ENCODE assay signal across 1 cellular context in genomic region chr3:31575448-31575847, GRCh38.
TF ChIP-seq lines count a peak whose summit lies in the region.

No MANE protein-coding gene starts in this region.

TF ChIP-seq in GM23338, 12 proteins besides CTCF, POLR2A, EP300 and RAD21:
- TF ChIP-seq POLR2AphosphoS5 (IDR thresholded peaks at IDR 0.05; ENCODE audit: low read depth), result no peak
- no peak for TF ChIP-seq CREB1 (CRISPR knock-in tag; IDR thresholded peaks at IDR 0.05; ENCODE audit: low read depth)
- no peak for TF ChIP-seq EZH2phosphoT487 (IDR thresholded peaks at IDR 0.05; ENCODE audit: unreplicated experiment)
- no peak for TF ChIP-seq NANOG (IDR thresholded peaks at IDR 0.05; ENCODE audit: borderline replicate concordance)
- TF ChIP-seq ETS1 (IDR thresholded peaks at IDR 0.05), result no peak
- TF ChIP-seq EZH2 (IDR thresholded peaks at IDR 0.05; ENCODE audit: low read depth, unreplicated experiment), result no peak
- no peak for TF ChIP-seq STAT1 (IDR thresholded peaks at IDR 0.05; ENCODE audit: unreplicated experiment)
- no peak for TF ChIP-seq ZNF114 (CRISPR knock-in tag; IDR thresholded peaks at IDR 0.05)
- TF ChIP-seq ZNF462 (CRISPR knock-in tag; IDR thresholded peaks at IDR 0.05), result no peak
- TF ChIP-seq ZNF331 (CRISPR knock-in tag; IDR thresholded peaks at IDR 0.05; ENCODE audit: low read depth), result no peak
- TF ChIP-seq REST (IDR thresholded peaks at IDR 0.05; ENCODE audit: unreplicated experiment), result no peak
- no peak for TF ChIP-seq JUNB (IDR thresholded peaks at IDR 0.05; ENCODE audit: unreplicated experiment)
